Comparison of ENCODE assay signal across 1 cellular context in genomic region chr2:38146302-38146916, GRCh38.
TF ChIP-seq lines count a peak whose summit lies in the region.

No MANE protein-coding gene starts in this region.

TF ChIP-seq in SK-N-SH, 30 proteins besides CTCF, POLR2A, EP300 and RAD21 (continued from another document):
- TF ChIP-seq REST (IDR thresholded peaks at IDR 0.05; ENCODE audit: low read depth, low read length) (no peak), EZH2phosphoT487 (IDR thresholded peaks at IDR 0.05; ENCODE audit: borderline replicate concordance, low read depth) (no peak), NFIC (IDR thresholded peaks at IDR 0.05; ENCODE audit: borderline replicate concordance) (peak; percentile 82), TCF12 (IDR thresholded peaks at IDR 0.05) (peak; percentile 88), ELF1 (IDR thresholded peaks at IDR 0.05) (peak; percentile 37; the same call in 1 of the 2 replicates)
